8 cellular contexts compared by ENCODE assay signal in genomic region chr6:31900917-31901414, GRCh38. TPM values are rescaled to one million over a fixed set of nuclear protein-coding genes. Genes with fewer than 3 reads are reported as not detected.
DNase-seq lines count a peak whose midpoint lies in the region; ATAC-seq and TF ChIP-seq lines count a peak whose summit lies in the region.

No MANE protein-coding gene starts in this region.

- H3K27me3 ChIP-seq in spleen (replicated peaks in 1 of 7), result no peaks in the 10 kb centered on the region

- peaks cover 28% of the 10 kb centered on the region for H3K36me3 Mint-ChIP-seq in activated T-helper 17 cell treated with anti-CD3 and anti-CD28 coated beads, Interleukin-2, amount 50 U/mL, for 72 hours (ENCODE audit: low read depth)

- 60 to 67% (median 63%) methylated on average over 25 to 29 of the region's 29 CpGs for WGBS in spleen, 5 donors

- no peak overlapping the region for H3K27ac Mint-ChIP-seq in activated T-helper 17 cell treated with anti-CD3 and anti-CD28 coated beads, Interleukin-2, amount 50 U/mL, for 72 hours

- no peaks in the 10 kb centered on the region for H3K9me3 Mint-ChIP-seq in activated T-helper 17 cell treated with anti-CD3 and anti-CD28 coated beads, Interleukin-2, amount 50 U/mL, for 72 hours

- H3K4me3 ChIP-seq in spleen, result peak overlapping the region in 7 of 8 donors; percentile 44 to 88 (median 65)

- peaks cover 35 to 65% (median 54%) of the 10 kb centered on the region in 6 donors for H3K4me1 ChIP-seq in spleen

- peak overlapping the region; percentile 40 for H3K4me3 Mint-ChIP-seq in activated T-helper 17 cell treated with anti-CD3 and anti-CD28 coated beads, Interleukin-2, amount 50 U/mL, for 72 hours

- intact Hi-C loops in spleen (cut with DNase I; ENCODE audit: low total_unique reads), result no loop called here

- ATAC-seq in activated T-helper 17 cell treated with anti-CD3 and anti-CD28 coated beads, Interleukin-2, amount 50 U/mL, for 72 hours (replicated peaks), result no peak
- ATAC-seq in HG03565 (IDR thresholded peaks at IDR 0.05; ENCODE audit: unreplicated experiment), result no peak

- H3K36me3 ChIP-seq in spleen, result peaks cover 0 to 4% (median 0%) of the 10 kb centered on the region in 6 donors

- peak overlapping the region; percentile 53 to 92 (median 82) for H3K27ac ChIP-seq in spleen

- peak; percentile 73 for DNase-seq in DMS53 (lab: John Stamatoyannopoulos, UW)
- DNase-seq in DMS53 treated with DMSO at 0.1 percent for 48 hours (lab: John Stamatoyannopoulos, UW; ENCODE audit: unreplicated experiment), result no peak
- DNase-seq in inferior parietal cortex (ENCODE audit: extremely low spot score), result peak; percentile 13
- DNase-seq in spleen, result peak; percentile 83
- no peak for DNase-seq in AG08395 (ENCODE audit: low spot score)
- DNase-seq in NCI-H146 treated with DMSO at 0.1 percent for 48 hours (lab: John Stamatoyannopoulos, UW; ENCODE audit: unreplicated experiment), result no peak

- H3K27me3 Mint-ChIP-seq in activated T-helper 17 cell treated with anti-CD3 and anti-CD28 coated beads, Interleukin-2, amount 50 U/mL, for 72 hours, result no peaks in the 10 kb centered on the region

- no peaks in the 10 kb centered on the region for H3K9me3 ChIP-seq in spleen

- peaks cover 26% of the 10 kb centered on the region for H3K4me1 Mint-ChIP-seq in activated T-helper 17 cell treated with anti-CD3 and anti-CD28 coated beads, Interleukin-2, amount 50 U/mL, for 72 hours

- no peak for TF ChIP-seq POLR2A in spleen (IDR thresholded peaks at IDR 0.05)

- TF ChIP-seq CTCF in spleen (IDR thresholded peaks at IDR 0.05 in 8 of 11, conservative IDR thresholded peaks at IDR 0.05 in 3 of 11), result no peak

RNA-seq across cellular contexts. Expression of gene ZBTB12, which starts 0.9 kb away (rescaled TPM):
- total RNA-seq in activated T-helper 17 cell treated with anti-CD3 and anti-CD28 coated beads, Interleukin-2, amount 50 U/mL, for 72 hours, result 1 to 10 TPM; 1.6 to 3.0 TPM
- total RNA-seq in spleen, result 1 to 10 TPM; 1.3 to 4.6 (median 4.2) TPM
- 1 to 10 TPM; 1.5 to 4.3 (median 2.4) TPM for polyA plus RNA-seq in spleen

RNA-seq across cellular contexts. Expression of gene EHMT2, which starts 3.5 kb away (rescaled TPM):
- total RNA-seq in activated T-helper 17 cell treated with anti-CD3 and anti-CD28 coated beads, Interleukin-2, amount 50 U/mL, for 72 hours, result 10 to 100 TPM; 41.2 to 55.3 TPM
- 10 to 100 TPM; 38.6 to 60.7 (median 49.0) TPM for total RNA-seq in spleen
- 10 to 100 TPM; 36.5 to 66.1 (median 57.7) TPM for polyA plus RNA-seq in spleen

RNA-seq across cellular contexts. Expression of gene SLC44A4, which starts 22.2 kb away (rescaled TPM):
- under 1 TPM in 1 of 2 donors, not detected in 1; 0.39 TPM for total RNA-seq in activated T-helper 17 cell treated with anti-CD3 and anti-CD28 coated beads, Interleukin-2, amount 50 U/mL, for 72 hours
- total RNA-seq in spleen, result 1 to 10 TPM; 1.0 to 5.9 (median 3.3) TPM
- under 1 TPM; 0.20 to 0.83 (median 0.26) TPM for polyA plus RNA-seq in spleen

RNA-seq across cellular contexts. Expression of gene C2, which starts 26.6 kb away (rescaled TPM):
- 1 to 10 TPM in 1 of 2 donors, under 1 TPM in 1; 0.58 to 4.7 TPM for total RNA-seq in activated T-helper 17 cell treated with anti-CD3 and anti-CD28 coated beads, Interleukin-2, amount 50 U/mL, for 72 hours
- 100 to 1,000 TPM in 2 of 7 donors, 10 to 100 TPM in 5; 62.5 to 173 (median 83.2) TPM for total RNA-seq in spleen
- 10 to 100 TPM; 17.2 to 28.4 (median 25.4) TPM for polyA plus RNA-seq in spleen

RNA-seq across cellular contexts. Expression of gene NEU1, which starts 38.3 kb away (rescaled TPM):
- total RNA-seq in activated T-helper 17 cell treated with anti-CD3 and anti-CD28 coated beads, Interleukin-2, amount 50 U/mL, for 72 hours, result 10 to 100 TPM; 19.3 to 22.3 TPM
- 10 to 100 TPM; 28.6 to 60.7 (median 39.0) TPM for total RNA-seq in spleen
- polyA plus RNA-seq in spleen, result 10 to 100 TPM; 14.0 to 22.6 (median 19.4) TPM

Comparison
In these comparisons a context has a peak if more than half of its experiments do, and no peak if none do; other contexts are left out.
1. DNase-seq: peak in DMS53 (single experiment), inferior parietal cortex (single experiment) and spleen (single experiment); none in DMS53 treated with DMSO at 0.1 percent for 48 hours (single experiment), AG08395 (single experiment) and NCI-H146 treated with DMSO at 0.1 percent for 48 hours (single experiment).